In the genomic region with DNA sequence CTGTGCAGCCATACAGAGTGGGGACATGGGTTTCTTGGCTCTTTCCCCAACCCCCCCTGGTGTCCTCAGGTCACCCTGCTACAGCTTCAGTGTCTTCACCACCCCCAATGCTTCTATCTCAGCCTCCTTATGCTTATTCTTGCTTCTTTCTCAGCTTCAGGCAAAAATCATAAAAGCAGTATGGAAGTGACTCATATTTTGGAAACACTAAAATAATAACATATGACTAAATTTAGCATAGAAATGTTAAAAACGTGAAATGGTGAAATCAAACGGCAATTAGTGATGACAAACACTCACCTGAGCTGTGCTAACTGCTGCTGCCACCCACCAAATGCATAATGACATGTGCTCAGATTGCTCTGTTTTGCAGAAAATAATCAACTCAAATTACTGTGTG, we compare ENCODE assay signal across 15 cellular contexts.
A peak's percentile ranks its signal among the peaks of the same experiment; 100 is the strongest.
DNase-seq lines count a peak whose midpoint lies in the region; ATAC-seq and TF ChIP-seq lines count a peak whose summit lies in the region.
"Had no signal": no experiment of that assay in that cellular context is flagged by ENCODE, and none has a peak within 500 bp of the region (broad histone marks: within the 10 kb centered on the region; RNA-seq: fewer than 3 reads in every experiment).

No MANE protein-coding gene starts in this region.

- H3K9me3 ChIP-seq in RWPE2 (ENCODE audit: severe bottlenecking) (no peaks in the 10 kb centered on the region), osteoblast (ENCODE audit: low read depth, low read length) (no peaks in the 10 kb centered on the region)
- H3K9me3 ChIP-seq: Caco-2 had no signal

- no peaks in the 10 kb centered on the region for H3K36me3 ChIP-seq in RWPE2 (ENCODE audit: low read depth)
- no peaks in the 10 kb centered on the region for H3K36me3 ChIP-seq in osteoblast (ENCODE audit: insufficient read depth, low read length)

- no peak overlapping the region for H3K4me2 ChIP-seq in osteoblast (ENCODE audit: insufficient read depth, low read length)
- H3K4me2 ChIP-seq: GM23338 had no signal

- H3K79me2 ChIP-seq in osteoblast (ENCODE audit: insufficient read depth, low read length): no peaks in the 10 kb centered on the region

- H3K27ac ChIP-seq in RWPE2 (ENCODE audit: poor library complexity, severe bottlenecking): no peak overlapping the region
- H3K27ac ChIP-seq in osteoblast (ENCODE audit: low read depth, low read length): no peak overlapping the region

- no peak for TF ChIP-seq CTCF in RWPE2 (IDR thresholded peaks at IDR 0.05; ENCODE audit: poor library complexity, severe bottlenecking)
- no peak for TF ChIP-seq CTCF in choroid plexus epithelial cell (conservative IDR thresholded peaks at IDR 0.05; ENCODE audit: low read depth, low read length)
- TF ChIP-seq CTCF in osteoblast (IDR thresholded peaks at IDR 0.05; ENCODE audit: extremely low read depth, low read depth, low read length): no peak

- DNase-seq in RWPE2 (ENCODE audit: low spot score) (no peak), choroid plexus epithelial cell (ENCODE audit: low read depth) (peak; percentile 8), osteoblast (ENCODE audit: insufficient read length, low spot score, missing footprints) (peak; percentile 67), mucosa of gallbladder (ENCODE audit: low spot score) (no peak)
- DNase-seq: C1 segment of cervical spinal cord; Caco-2; CD4-positive, alpha-beta memory T cell; DMS153; DND-41; H9 had no signal

- ATAC-seq in RWPE2 (ENCODE audit: low read depth) (peak; percentile 25; the same call in 1 of the 3 replicates), GM19023 (IDR thresholded peaks at IDR 0.05; ENCODE audit: unreplicated experiment) (no peak), HG03378 (IDR thresholded peaks at IDR 0.05; ENCODE audit: unreplicated experiment) (no peak)
- ATAC-seq: GM12878, GM23338, HCT116 had no signal

- no peaks in the 10 kb centered on the region for H3K27me3 ChIP-seq in RWPE2 (ENCODE audit: insufficient read depth, poor library complexity, severe bottlenecking)
- H3K27me3 ChIP-seq in osteoblast (ENCODE audit: insufficient read depth, low read length): no peaks in the 10 kb centered on the region

- no peaks in the 10 kb centered on the region for H3K4me1 ChIP-seq in RWPE2 (ENCODE audit: insufficient read depth, poor library complexity, severe bottlenecking)
- peaks cover 6% of the 10 kb centered on the region for H3K4me1 ChIP-seq in osteoblast (ENCODE audit: insufficient read depth, low read length)
- H3K4me1 ChIP-seq: Caco-2 had no signal

- peak overlapping the region; percentile 26 for H2AFZ ChIP-seq in osteoblast (ENCODE audit: low read length)
- H2AFZ ChIP-seq: GM23338 had no signal

- H4K20me1 ChIP-seq in osteoblast (ENCODE audit: insufficient read depth, low read length): no peaks in the 10 kb centered on the region

- H3K4me3 ChIP-seq in RWPE2 (ENCODE audit: severe bottlenecking): no peak overlapping the region
- H3K4me3 ChIP-seq in choroid plexus epithelial cell (ENCODE audit: low read depth, low read length): no peak overlapping the region
- H3K4me3 ChIP-seq in osteoblast (ENCODE audit: insufficient read depth, low read length): no peak overlapping the region
- H3K4me3 ChIP-seq: GM12878, GM23338 had no signal

Comparison
In these comparisons a context has a peak if more than half of its experiments do, and no peak if none do; other contexts are left out.
1. DNase-seq: peak in choroid plexus epithelial cell (single experiment) and osteoblast (single experiment); none in RWPE2 (single experiment) and mucosa of gallbladder (single experiment).